5 cellular contexts compared by ENCODE assay signal in genomic region chr20:55792049-55792448, GRCh38.
"Had no signal": no experiment of that assay in that cellular context is flagged by ENCODE, and none has a peak within 500 bp of the region (broad histone marks: within the 10 kb centered on the region; RNA-seq: fewer than 3 reads in every experiment).

No MANE protein-coding gene starts in this region.

- DNase-seq: KBM-7, KG1 had no signal

- H3K4me2 ChIP-seq: KMS-11 had no signal

- FAIRE-seq: K562 had no signal

- H3K27ac ChIP-seq: HL-60, KMS-11 had no signal

- H3K4me3 ChIP-seq: K562 had no signal

- H3K9ac ChIP-seq: KMS-11 had no signal

- ATAC-seq: K562 had no signal
